26 cellular contexts compared by ENCODE assay signal in genomic region chr1:46334030-46334384, GRCh38. TPM values are rescaled to one million over a fixed set of nuclear protein-coding genes. Genes with fewer than 3 reads are reported as not detected.
DNase-seq lines count a peak whose midpoint lies in the region; ATAC-seq, FAIRE-seq and TF ChIP-seq lines count a peak whose summit lies in the region.
"Had no signal": no experiment of that assay in that cellular context is flagged by ENCODE, and none has a peak within 500 bp of the region (broad histone marks: within the 10 kb centered on the region; RNA-seq: fewer than 3 reads in every experiment).

No MANE protein-coding gene starts in this region.

- SMC1A ChIA-PET in GM12878 (lab: Charles Lee; ENCODE audit: uncharacterized antibody, unreplicated experiment) = interaction anchor here (0.7 to 4.0 kb wide), 13 partner anchors 10 to 154 kb away, joined by 3 to 141 read pairs (median 5); partner anchors contain the start of genes LRRC41 and UQCRH

- intact Hi-C loops in GM12878 (cut with micrococcal nuclease; ENCODE audit: unreplicated experiment) = loop anchor here (10.0 kb wide), 1 partner anchor 199 kb away; the partner anchor contains the start of gene PIK3R3
- intact Hi-C loops in ascending aorta (cut with DNase I) = no loop called here

- H3K9ac ChIP-seq in GM12878 (ENCODE audit: control insufficient read depth, insufficient read depth, low read length) = no peak overlapping the region

- no peak for TF ChIP-seq RAD21 in GM12878 (IDR thresholded peaks at IDR 0.05; ENCODE audit: insufficient read depth, low read depth, low read length)

- ATAC-seq in GM19467 (IDR thresholded peaks at IDR 0.05; ENCODE audit: unreplicated experiment) = peak; percentile 24
- peak; percentile 3 for ATAC-seq in HG02981 (IDR thresholded peaks at IDR 0.05; ENCODE audit: unreplicated experiment)
- no peak for ATAC-seq in GM12878
- ATAC-seq: left ventricle myocardium superior, right cardiac atrium had no signal

- RAD21 ChIA-PET in GM12878 (lab: Charles Lee; ENCODE audit: unreplicated experiment) = interaction anchor here (0.6 to 4.1 kb wide), 16 partner anchors 9 to 270 kb away, joined by 3 to 56 read pairs (median 4); partner anchors contain the start of genes LRRC41, MKNK1, NSUN4 and RAD54L

- H4K20me1 ChIP-seq in GM12878 (ENCODE audit: control insufficient read depth, insufficient read depth) = no peaks in the 10 kb centered on the region

- no peak overlapping the region for H3K4me2 ChIP-seq in GM12878 (ENCODE audit: control insufficient read depth, insufficient read depth)

- H3K27me3 ChIP-seq in GM12878 (replicated peaks in 1 of 2; ENCODE audit: control insufficient read depth in 2 of 2, insufficient read depth in 2 of 2, low read length in 1 of 2) = no peaks in the 10 kb centered on the region
- H3K27me3 ChIP-seq in ascending aorta = no peaks in the 10 kb centered on the region
- H3K27me3 ChIP-seq: neutrophil, Peyer's patch, tibial artery, vagina had no signal

- CTCF ChIA-PET in GM12878 (lab: Yijun Ruan, JAX) = interaction anchor here (0.9 to 6.2 kb wide), 21 partner anchors 10 to 200 kb away, joined by 3 to 267 read pairs (median 5); partner anchors contain the start of genes LRRC41, NSUN4 and UQCRH

- H3K36me3 ChIP-seq in GM12878 (ENCODE audit: control insufficient read depth in 2 of 2, insufficient read depth in 2 of 2, low read length in 1 of 2) (no peaks in the 10 kb centered on the region), ascending aorta (no peaks in the 10 kb centered on the region)
- H3K36me3 ChIP-seq: neutrophil, Peyer's patch, tibial artery, vagina had no signal

- H3K27ac ChIP-seq in GM12878 (ENCODE audit: control insufficient read depth, insufficient read depth) = peak overlapping the region; percentile 98
- no peak overlapping the region for H3K27ac ChIP-seq in ascending aorta
- H3K27ac ChIP-seq: neutrophil, Peyer's patch, tibial artery, vagina had no signal

- no peak for TF ChIP-seq CTCF in GM12878 (IDR thresholded peaks at IDR 0.05 in 2 of 3, conservative IDR thresholded peaks at IDR 0.05 in 1 of 3; ENCODE audit: control insufficient read depth in 2 of 3, extremely low read depth in 1 of 3, insufficient read depth in 1 of 3, low read depth in 3 of 3, low read length in 3 of 3)
- no peak for TF ChIP-seq CTCF in ascending aorta (IDR thresholded peaks at IDR 0.05)

- H3K4me3 ChIP-seq in GM12878 (no peak overlapping the region), ascending aorta (no peak overlapping the region)
- H3K4me3 ChIP-seq: Peyer's patch, tibial artery, vagina had no signal

- POLR2A ChIA-PET in GM12878 (lab: Charles Lee) = interaction anchor here (0.5 to 2.5 kb wide), 10 partner anchors 9 to 816 kb away, joined by 3 to 35 read pairs (median 8); partner anchors contain the start of genes LRRC41, NSUN4, RAD54L and UQCRH

- H3K9me3 ChIP-seq in GM12878 (replicated peaks; ENCODE audit: control insufficient read depth, insufficient read depth, low read length) (no peaks in the 10 kb centered on the region), ascending aorta (no peaks in the 10 kb centered on the region)
- H3K9me3 ChIP-seq: neutrophil, Peyer's patch, tibial artery, vagina had no signal

- in situ Hi-C loops in GM12878 (cut with MboI) = no loop called here

- 50% methylated on average over 2 of the region's 2 CpGs for WGBS in GM12878 (ENCODE audit: insufficient coverage, insufficient replicate concordance, low lambda C conversion rate, missing lambda C conversion rate)

- TF ChIP-seq EP300 in GM12878 (IDR thresholded peaks at IDR 0.05; ENCODE audit: borderline replicate concordance in 1 of 2, control insufficient read depth in 1 of 2, low read depth in 2 of 2, low read length in 2 of 2) = no peak

- FAIRE-seq in GM12878 (lab: Jason Lieb, UNC) = no peak
- FAIRE-seq: keratinocyte had no signal

- peaks cover 36% of the 10 kb centered on the region for H3K79me2 ChIP-seq in GM12878 (ENCODE audit: control insufficient read depth, insufficient read depth, low read length)

- TSS peak; percentile 83 for BruUV-seq in GM12878 (replicated peaks; lab: Mats Ljungman, UMichigan)

- H3K4me1 ChIP-seq in GM12878 (ENCODE audit: control insufficient read depth, insufficient read depth, low read length) = peaks cover 25% of the 10 kb centered on the region
- H3K4me1 ChIP-seq in ascending aorta = no peaks in the 10 kb centered on the region
- H3K4me1 ChIP-seq: Peyer's patch, vagina had no signal

- no peak overlapping the region for H2AFZ ChIP-seq in GM12878 (ENCODE audit: control insufficient read depth, low read depth, low read length)

- TF ChIP-seq POLR2A in GM10847 (IDR thresholded peaks at IDR 0.05; ENCODE audit: extremely low read depth, insufficient read length) = peak; percentile 2
- peak; percentile 51 for TF ChIP-seq POLR2A in GM12878 (IDR thresholded peaks at IDR 0.05; ENCODE audit: low read depth, low read length)

- DNase-seq in GM12878 (ENCODE audit: low read depth, low spot score) = no peak
- DNase-seq in activated naive CD4-positive, alpha-beta T cell treated with Interleukin-2 at 50 U/mL for 16 hours = no peak
- DNase-seq in activated CD8-positive, alpha-beta memory T cell treated with anti-CD3 and anti-CD28 coated beads for 24 hours = no peak
- DNase-seq in NCI-H510A (lab: John Stamatoyannopoulos, UW) = no peak
- no peak for DNase-seq in ascending aorta (ENCODE audit: low spot score in 2 of 2)
- DNase-seq: activated CD4-positive, alpha-beta memory T cell treated with anti-CD3 and anti-CD28 coated beads for 36 hours; activated CD4-positive, alpha-beta T cell treated with anti-CD3 and anti-CD28 coated beads for 1 hour; activated CD8-positive, alpha-beta memory T cell treated with anti-CD3 and anti-CD28 coated beads, Interleukin-2, amount 50 U/mL, for 4 hours; activated naive CD4-positive, alpha-beta T cell treated with anti-CD3 and anti-CD28 coated beads for 36 hours; CD4-positive, alpha-beta T cell; DMS79 treated with DMSO at 0.1 percent for 48 hours; head of caudate nucleus; left ventricle myocardium superior; posterior cingulate gyrus; right cardiac atrium; stimulated activated CD4-positive, alpha-beta T cell treated with anti-CD3 and anti-CD28 coated beads, Interleukin-2, amount 100 ng/mL, for 24 hours; stimulated activated CD8-positive, alpha-beta memory T cell treated with anti-CD3 and anti-CD28 coated beads, Interleukin-4, amount 100 ng/mL, for 48 hours; T-helper 2 cell had no signal

RNA-seq across cellular contexts. Expression of gene NSUN4, which starts 6.6 kb away (rescaled TPM):
- total RNA-seq in GM12878 (2013; cell fraction: nucleolus; rRNA removed) = 114 and 121 TPM in 2 replicates
- total RNA-seq in GM12878 (2014; rRNA removed) (27.7 and 31.0 TPM in 2 replicates), GM12878 (2014; rRNA removed; fragmentation: Illumina TruSeq; extraction: Trizol) (24.9 and 25.3 TPM in 2 replicates), GM12878 (2021) (31.4 and 31.8 TPM in 2 replicates), ascending aorta (6.1 TPM)
- 22.0 TPM for polyA plus RNA-seq in GM12878 (2011; ENCODE audit: low read depth)
- polyA plus RNA-seq in GM12878 (2011; rRNA removed) (62.7 and 80.2 TPM in 2 replicates), GM12878 (2014; fragmentation: Illumina TruSeq; extraction: Trizol) (24.4 and 31.1 TPM in 2 replicates), GM12878 (2014; fragmentation: Nextera tagmentation; extraction: Ambion mirVana) (10 to 100 TPM; 22.1 to 26.6 TPM), GM12878 (2014; rRNA removed) (30.1 and 36.0 TPM in 2 replicates), GM12878 (2016; fragmentation: Nextera tagmentation; extraction: Ambion mirVana) (10 to 100 TPM; 25.4 to 29.2 TPM)
- 88.7 and 90.7 TPM in 2 replicates for polyA plus RNA-seq in GM12878 (2011; cell fraction: cytosol; rRNA removed)
- 59.9 and 67.7 TPM in 2 replicates for polyA plus RNA-seq in GM12878 (2011; cell fraction: nucleus; rRNA removed)
- 20.9 and 28.7 TPM in 2 replicates for polyA plus RNA-seq in GM12878 (2012)
- polyA minus RNA-seq in GM12878 (2011; rRNA and poly(A)+ RNA removed) = 170 and 217 TPM in 2 replicates
- polyA minus RNA-seq in GM12878 (2011; cell fraction: cytosol; rRNA and poly(A)+ RNA removed) = 23.7 and 23.9 TPM in 2 replicates
- 38.7 and 43.4 TPM in 2 replicates for polyA minus RNA-seq in GM12878 (2011; cell fraction: nucleus; rRNA and poly(A)+ RNA removed)

RNA-seq across cellular contexts. Expression of gene UQCRH, which starts 30.5 kb away (rescaled TPM):
- 169 and 182 TPM in 2 replicates for total RNA-seq in GM12878 (2013; cell fraction: nucleolus; rRNA removed)
- total RNA-seq in GM12878 (2014; rRNA removed) (522 and 625 TPM in 2 replicates), GM12878 (2014; rRNA removed; fragmentation: Illumina TruSeq; extraction: Trizol) (582 and 603 TPM in 2 replicates), GM12878 (2021) (363 and 392 TPM in 2 replicates), ascending aorta (120 TPM)
- 2,257 TPM for polyA plus RNA-seq in GM12878 (2011; ENCODE audit: low read depth)
- polyA plus RNA-seq in GM12878 (2011; rRNA removed) (1,782 and 2,485 TPM in 2 replicates), GM12878 (2014; fragmentation: Illumina TruSeq; extraction: Trizol) (612 and 665 TPM in 2 replicates), GM12878 (2014; fragmentation: Nextera tagmentation; extraction: Ambion mirVana) (1,000 to 10,000 TPM; 1,451 to 1,539 TPM), GM12878 (2014; rRNA removed) (516 and 647 TPM in 2 replicates), GM12878 (2016; fragmentation: Nextera tagmentation; extraction: Ambion mirVana) (100 to 1,000 TPM; 574 to 652 TPM)
- polyA plus RNA-seq in GM12878 (2011; cell fraction: cytosol; rRNA removed) = 682 and 1,244 TPM in 2 replicates
- polyA plus RNA-seq in GM12878 (2011; cell fraction: nucleus; rRNA removed) = 369 and 418 TPM in 2 replicates
- 583 and 710 TPM in 2 replicates for polyA plus RNA-seq in GM12878 (2012)
- 164 and 195 TPM in 2 replicates for polyA minus RNA-seq in GM12878 (2011; rRNA and poly(A)+ RNA removed)
- 98.8 and 102 TPM in 2 replicates for polyA minus RNA-seq in GM12878 (2011; cell fraction: cytosol; rRNA and poly(A)+ RNA removed)
- polyA minus RNA-seq in GM12878 (2011; cell fraction: nucleus; rRNA and poly(A)+ RNA removed) = 46.1 and 63.4 TPM in 2 replicates

RNA-seq across cellular contexts. Expression of gene LRRC41, which starts 30.6 kb away (rescaled TPM):
- total RNA-seq in GM12878 (2013; cell fraction: nucleolus; rRNA removed) = 65.4 and 65.5 TPM in 2 replicates
- total RNA-seq in GM12878 (2014; rRNA removed) (62.7 and 65.7 TPM in 2 replicates), GM12878 (2014; rRNA removed; fragmentation: Illumina TruSeq; extraction: Trizol) (35.1 and 36.3 TPM in 2 replicates), GM12878 (2021) (56.7 and 57.7 TPM in 2 replicates), ascending aorta (102 TPM)
- 25.2 TPM for polyA plus RNA-seq in GM12878 (2011; ENCODE audit: low read depth)
- polyA plus RNA-seq in GM12878 (2011; rRNA removed) (25.3 and 43.3 TPM in 2 replicates), GM12878 (2014; fragmentation: Illumina TruSeq; extraction: Trizol) (18.5 and 40.1 TPM in 2 replicates), GM12878 (2014; fragmentation: Nextera tagmentation; extraction: Ambion mirVana) (10 to 100 TPM; 12.0 to 12.6 TPM), GM12878 (2014; rRNA removed) (53.8 and 55.6 TPM in 2 replicates), GM12878 (2016; fragmentation: Nextera tagmentation; extraction: Ambion mirVana) (10 to 100 TPM; 67.3 to 79.9 TPM)
- 50.6 and 56.7 TPM in 2 replicates for polyA plus RNA-seq in GM12878 (2011; cell fraction: cytosol; rRNA removed)
- 62.8 and 70.9 TPM in 2 replicates for polyA plus RNA-seq in GM12878 (2011; cell fraction: nucleus; rRNA removed)
- polyA plus RNA-seq in GM12878 (2012) = 42.1 and 42.9 TPM in 2 replicates
- 40.8 and 80.5 TPM in 2 replicates for polyA minus RNA-seq in GM12878 (2011; rRNA and poly(A)+ RNA removed)
- 29.5 TPM in 2 replicates for polyA minus RNA-seq in GM12878 (2011; cell fraction: cytosol; rRNA and poly(A)+ RNA removed)
- polyA minus RNA-seq in GM12878 (2011; cell fraction: nucleus; rRNA and poly(A)+ RNA removed) = 21.6 and 34.4 TPM in 2 replicates
